8 cellular contexts compared by ENCODE assay signal in the genomic region with DNA sequence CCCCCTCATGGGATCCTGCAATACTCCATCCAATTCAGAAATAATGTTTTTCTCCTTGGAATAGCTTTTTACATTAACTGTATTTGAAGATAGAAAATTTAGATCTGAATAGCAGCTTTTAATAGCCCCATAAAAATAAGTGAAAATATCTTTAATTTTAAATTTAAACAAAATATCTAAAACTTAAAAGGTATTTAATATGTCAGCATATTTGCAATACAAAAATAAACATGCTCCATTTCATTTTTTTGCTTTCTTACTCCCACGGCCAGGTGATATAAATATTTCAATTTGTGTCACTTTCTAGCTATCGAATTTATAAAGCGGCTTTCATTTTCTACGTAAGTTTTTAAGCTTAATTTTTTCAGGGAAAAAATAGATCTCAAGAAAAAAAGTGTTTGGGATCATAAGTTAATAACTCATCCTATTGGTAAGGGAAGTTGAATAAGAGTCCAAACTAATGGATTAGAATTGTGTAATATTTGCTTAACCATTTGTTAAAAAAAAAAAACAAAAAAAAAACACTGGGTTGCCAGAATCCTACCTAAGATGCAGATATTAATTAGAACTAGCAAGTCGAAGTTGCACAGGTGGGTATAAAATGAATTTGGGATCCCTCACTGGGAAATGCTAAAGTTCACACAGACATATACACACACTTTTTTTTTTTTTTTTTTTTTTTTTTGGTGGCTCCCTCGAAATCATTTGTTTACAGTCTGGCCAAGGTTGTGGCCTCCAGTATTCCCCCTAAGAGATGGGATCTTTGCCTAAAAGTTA. TPM values are rescaled to one million over a fixed set of nuclear protein-coding genes. Genes with fewer than 3 reads are reported as not detected.
DNase-seq lines count a peak whose midpoint lies in the region; ATAC-seq and TF ChIP-seq lines count a peak whose summit lies in the region.

No MANE protein-coding gene starts in this region.

- peak overlapping the region; percentile 98 for H3K27ac ChIP-seq in cingulate gyrus (ENCODE audit: low read depth, low read length)
- peak overlapping the region; percentile 99 for H3K27ac ChIP-seq in naive thymus-derived CD4-positive, alpha-beta T cell (ENCODE audit: low read depth, low read length)

- TF ChIP-seq CTCF in AG09309 (IDR thresholded peaks at IDR 0.05; ENCODE audit: control insufficient read depth, insufficient read depth, low read depth, low read length, missing control alignments) (no peak), GM10266 (IDR thresholded peaks at IDR 0.05; ENCODE audit: control insufficient read depth, insufficient read depth, low read depth, missing control alignments) (no peak)

- peak overlapping the region; percentile 61 for H3K4me3 ChIP-seq in AG09309 (ENCODE audit: control insufficient read depth, low read depth, low read length)
- peak overlapping the region; percentile 91 for H3K4me3 ChIP-seq in Jurkat, Clone E6-1 (ENCODE audit: low read length)
- H3K4me3 ChIP-seq in naive thymus-derived CD4-positive, alpha-beta T cell (ENCODE audit: low read length) = peak overlapping the region; percentile 92

- H3K4me3 Mint-ChIP-seq in naive thymus-derived CD4-positive, alpha-beta T cell = peak overlapping the region; percentile 94 to 98 (median 96)

- CTCF ChIA-PET in naive thymus-derived CD4-positive, alpha-beta T cell (lab: Charles Lee) = interaction anchor here (0.6 to 8.0 kb wide), 14 partner anchors 10 to 144 kb away, joined by 3 to 57 read pairs (median 4); no protein-coding TSS in a partner anchor

- no peaks in the 10 kb centered on the region for H3K27me3 ChIP-seq in naive thymus-derived CD4-positive, alpha-beta T cell (ENCODE audit: control insufficient read depth in 2 of 2, insufficient read depth in 2 of 2, low read length in 2 of 2)

- H3K36me3 Mint-ChIP-seq in naive thymus-derived CD4-positive, alpha-beta T cell = peaks cover 6 to 33% (median 22%) of the 10 kb centered on the region in 5 donors

- peaks cover 29 to 30% of the 10 kb centered on the region in 2 donors for H3K4me1 ChIP-seq in naive thymus-derived CD4-positive, alpha-beta T cell (ENCODE audit: control insufficient read depth in 2 of 2, insufficient read depth in 2 of 2, low read length in 2 of 2)

- no peak for ATAC-seq in naive thymus-derived CD4-positive, alpha-beta T cell
- no peak for ATAC-seq in GM21723 (IDR thresholded peaks at IDR 0.05; ENCODE audit: unreplicated experiment)

- peaks cover 0 to 5% (median 0%) of the 10 kb centered on the region in 11 donors for H3K9me3 Mint-ChIP-seq in naive thymus-derived CD4-positive, alpha-beta T cell

- peaks cover 0 to 9% (median 0%) of the 10 kb centered on the region in 3 experiments for H3K36me3 ChIP-seq in naive thymus-derived CD4-positive, alpha-beta T cell (ENCODE audit: control insufficient read depth in 2 of 3, insufficient read depth in 3 of 3, low read length in 3 of 3)

- peak overlapping the region; percentile 90 to 100 (median 99) for H3K27ac Mint-ChIP-seq in naive thymus-derived CD4-positive, alpha-beta T cell

- H3K27me3 Mint-ChIP-seq in naive thymus-derived CD4-positive, alpha-beta T cell = no peaks in the 10 kb centered on the region

- H3K9me3 ChIP-seq in naive thymus-derived CD4-positive, alpha-beta T cell (ENCODE audit: control insufficient read depth in 2 of 3, low read length in 3 of 3) = no peaks in the 10 kb centered on the region

- no peak for DNase-seq in AG09309 (ENCODE audit: low read depth)
- DNase-seq in Jurkat, Clone E6-1 (ENCODE audit: low read depth, low spot score) = no peak
- no peak for DNase-seq in naive thymus-derived CD4-positive, alpha-beta T cell
- DNase-seq in GM10266 (ENCODE audit: extremely low spot score) = no peak
- DNase-seq in GDM1 (lab: John Stamatoyannopoulos, UW) = no peak
- DNase-seq in 8988T = no peak

- H3K4me1 Mint-ChIP-seq in naive thymus-derived CD4-positive, alpha-beta T cell = peaks cover 23 to 54% (median 46%) of the 10 kb centered on the region in 7 donors

- intact Hi-C loops in naive thymus-derived CD4-positive, alpha-beta T cell (cut with micrococcal nuclease) = loop anchor here in 1 of 2 donors (1.0 to 2.0 kb wide), 3 partner anchors 17 to 155 kb away; partner anchors contain the start of gene DYNC1H1

- POLR2A ChIA-PET in naive thymus-derived CD4-positive, alpha-beta T cell (lab: Charles Lee) = interaction anchor here (0.6 to 13.5 kb wide), 32 partner anchors 9 to 1189 kb away, joined by 3 to 426 read pairs (median 5); no protein-coding TSS in a partner anchor

RNA-seq across cellular contexts. Expression of gene PPP2R5C, which starts 47.6 kb away (rescaled TPM):
- polyA plus RNA-seq in Jurkat, Clone E6-1 (2012; ENCODE audit: insufficient read depth, insufficient read length) = 156 TPM
- total RNA-seq in naive thymus-derived CD4-positive, alpha-beta T cell = 100 to 1,000 TPM; 266 to 449 (median 405) TPM
- 100 to 1,000 TPM; 155 to 181 TPM for polyA plus RNA-seq in naive thymus-derived CD4-positive, alpha-beta T cell
